Comparison of ENCODE assay signal across 8 cellular contexts in the genomic region with DNA sequence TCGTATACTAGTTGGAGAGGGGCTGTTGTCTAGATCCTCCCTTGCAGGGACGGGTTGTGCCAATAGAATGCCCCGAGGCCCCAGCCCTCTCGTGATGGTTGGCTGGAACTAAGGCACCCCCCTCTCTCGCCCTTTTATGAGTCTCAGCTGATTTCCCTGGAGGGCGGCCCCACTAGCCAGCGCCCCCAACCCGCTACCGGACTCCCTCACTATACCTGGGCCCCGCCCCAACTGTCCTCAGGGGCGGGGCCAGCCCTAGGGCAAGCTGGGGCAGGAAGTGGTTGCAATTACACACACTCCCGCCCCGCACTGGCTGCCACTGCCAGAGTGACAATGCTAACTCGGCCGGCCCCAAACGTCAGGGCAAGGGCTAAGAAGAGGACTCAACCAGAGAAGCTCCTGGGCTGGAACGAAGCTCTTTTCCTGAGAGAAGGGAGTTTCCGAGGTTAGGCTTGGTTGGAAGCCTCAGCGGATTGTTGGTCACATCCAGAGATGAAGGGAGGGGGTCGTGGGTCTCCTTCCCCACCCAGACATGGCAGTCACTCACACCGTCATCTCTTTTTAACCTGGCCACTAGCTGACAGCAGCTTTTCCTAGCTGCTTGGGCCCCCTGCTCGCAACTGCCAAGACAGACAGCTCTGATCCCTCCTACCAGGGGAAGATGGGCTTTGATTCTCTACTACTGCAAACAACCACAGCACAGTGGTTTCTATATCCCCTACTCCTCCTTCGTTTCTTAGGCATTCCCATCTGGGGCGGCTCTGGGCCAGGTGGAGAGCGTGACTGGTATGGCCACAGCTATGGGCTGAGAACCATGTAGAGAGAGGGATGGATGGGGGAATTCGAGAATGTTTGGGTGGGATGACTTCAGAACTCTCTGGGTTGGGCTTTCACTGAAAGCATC. TPM values are rescaled to one million over a fixed set of nuclear protein-coding genes. Genes with fewer than 3 reads are reported as not detected.
A peak's percentile ranks its signal among the peaks of the same experiment; 100 is the strongest.
DNase-seq lines count a peak whose midpoint lies in the region; ATAC-seq, FAIRE-seq and TF ChIP-seq lines count a peak whose summit lies in the region.

No MANE protein-coding gene starts in this region.

- no peaks in the 10 kb centered on the region for H4K20me1 ChIP-seq in keratinocyte (ENCODE audit: control insufficient read depth, extremely low read depth, insufficient read depth, low read length)

- peak overlapping the region; percentile 19 for H3K4me3 ChIP-seq in GM06990 (replicated peaks; ENCODE audit: low read depth, low read length)
- H3K4me3 ChIP-seq in keratinocyte (ENCODE audit: control insufficient read depth in 2 of 3, extremely low read depth in 1 of 3, insufficient read depth in 2 of 3, low read depth in 1 of 3, low read length in 3 of 3) = no peak overlapping the region

- no peaks in the 10 kb centered on the region for H3K79me2 ChIP-seq in keratinocyte (ENCODE audit: control insufficient read depth, insufficient read depth, low read length)

- FAIRE-seq in keratinocyte (lab: Jason Lieb, UNC) = no peak

- dilution Hi-C loops in keratinocyte (cut with MboI; ENCODE audit: extremely low pct_ligation_motif_present, low sequenced_read_pairs) = no loop called here

- no peak overlapping the region for H2AFZ ChIP-seq in keratinocyte (ENCODE audit: control insufficient read depth, low read length)

- peak overlapping the region; percentile 44 for H3K4me2 ChIP-seq in keratinocyte (ENCODE audit: control insufficient read depth, extremely low read depth, insufficient read depth, low read depth, low read length)

- no peaks in the 10 kb centered on the region for H3K9me1 ChIP-seq in keratinocyte (ENCODE audit: control insufficient read depth, extremely low read depth, insufficient read depth, low read length)

- H3K27me3 ChIP-seq in GM06990 (replicated peaks; ENCODE audit: control insufficient read depth, insufficient read depth, low read length) (no peaks in the 10 kb centered on the region), keratinocyte (ENCODE audit: control insufficient read depth, extremely low read depth, insufficient read depth, low read length) (peaks cover under 1% of the 10 kb centered on the region)

- no peak overlapping the region for H3K9ac ChIP-seq in keratinocyte (ENCODE audit: control insufficient read depth, extremely low read depth, insufficient read depth, low read length)

- H3K9me3 ChIP-seq in keratinocyte (ENCODE audit: control insufficient read depth, low read depth, low read length) = no peaks in the 10 kb centered on the region

- H3K36me3 ChIP-seq in GM06990 (ENCODE audit: control insufficient read depth, insufficient read depth, low read length) (no peaks in the 10 kb centered on the region), keratinocyte (ENCODE audit: control insufficient read depth in 2 of 2, extremely low read depth in 1 of 2, insufficient read depth in 2 of 2, low read length in 2 of 2) (no peaks in the 10 kb centered on the region)

- no peak for TF ChIP-seq CTCF in GM06990 (IDR thresholded peaks at IDR 0.05; ENCODE audit: insufficient read depth, low read length, poor library complexity, severe bottlenecking)
- no peak for TF ChIP-seq CTCF in keratinocyte (optimal IDR thresholded peaks at IDR 0.05 in 1 of 3, IDR thresholded peaks at IDR 0.05 in 1 of 3, conservative IDR thresholded peaks at IDR 0.05 in 1 of 3; ENCODE audit: extremely low read depth in 1 of 3, insufficient read depth in 2 of 3, low read length in 3 of 3)

- peaks cover 20% of the 10 kb centered on the region for H3K4me1 ChIP-seq in keratinocyte (ENCODE audit: control insufficient read depth, extremely low read depth, insufficient read depth, low read length)

- no peak overlapping the region for H3K27ac ChIP-seq in keratinocyte (ENCODE audit: control insufficient read depth, insufficient read depth, low read length)

- ATAC-seq in GM21515 (IDR thresholded peaks at IDR 0.05; ENCODE audit: unreplicated experiment) = peak; percentile 92

- peak; percentile 81 for DNase-seq in GM06990 (ENCODE audit: extremely low read depth, insufficient read length)
- DNase-seq in HT-29 (ENCODE audit: low spot score) = peak; percentile 77
- peak; percentile 90 for DNase-seq in RPMI8226
- DNase-seq in activated naive CD4-positive, alpha-beta T cell (lab: John Stamatoyannopoulos, UW) = peak; percentile 10 to 53 (median 21)
- peak; percentile 11 for DNase-seq in keratinocyte (ENCODE audit: low read depth, low spot score)
- DNase-seq in stimulated activated CD8-positive, alpha-beta memory T cell treated with anti-CD3 and anti-CD28 coated beads, Interleukin-12 subunit alpha, Interleukin-12 subunit beta, amount 100 ng/mL, for 1 hour (ENCODE audit: low read depth) = peak; percentile 30
- no peak for DNase-seq in occipital lobe (lab: John Stamatoyannopoulos, UW)

RNA-seq across cellular contexts. Expression of a gene that starts 21.0 kb away (rescaled TPM):
- total RNA-seq in HT-29 (2014; rRNA removed; shearing (Covaris generic)) = 1.6 and 1.7 TPM in 2 replicates
- 0.41 to 1.2 TPM (median 0.54 TPM) in 3 replicates for polyA plus RNA-seq in keratinocyte
- 2.3 TPM for polyA plus RNA-seq in keratinocyte (2011; ENCODE audit: low read depth)
- 0.69 and 1.2 TPM in 2 replicates for polyA plus RNA-seq in keratinocyte (2011; cell fraction: cytosol; rRNA removed)
- 5.5 and 7.2 TPM in 2 replicates for polyA plus RNA-seq in keratinocyte (2011; cell fraction: nucleus; rRNA removed)
- 2.5 and 3.5 TPM in 2 replicates for polyA plus RNA-seq in keratinocyte (2012; ENCODE audit: low replicate concordance)
- 1.7 to 8.2 TPM (median 1.9 TPM) in 3 replicates for polyA minus RNA-seq in keratinocyte
- polyA minus RNA-seq in keratinocyte (2011; cell fraction: cytosol; rRNA and poly(A)+ RNA removed) = 2.5 TPM
- 3.8 and 7.0 TPM in 2 replicates for polyA minus RNA-seq in keratinocyte (2011; cell fraction: nucleus; rRNA and poly(A)+ RNA removed)
- total RNA-seq in occipital lobe = 3.7 TPM

RNA-seq across cellular contexts. Expression of a gene that starts 55.5 kb away (rescaled TPM):
- total RNA-seq in HT-29 (2014; rRNA removed; shearing (Covaris generic)) = 19.0 and 19.5 TPM in 2 replicates
- polyA plus RNA-seq in keratinocyte = 18.3 to 30.6 TPM (median 29.1 TPM) in 3 replicates
- 21.8 TPM for polyA plus RNA-seq in keratinocyte (2011; ENCODE audit: low read depth)
- polyA plus RNA-seq in keratinocyte (2011; cell fraction: cytosol; rRNA removed) = 22.4 and 24.8 TPM in 2 replicates
- 23.7 and 32.5 TPM in 2 replicates for polyA plus RNA-seq in keratinocyte (2011; cell fraction: nucleus; rRNA removed)
- 11.9 and 28.0 TPM in 2 replicates for polyA plus RNA-seq in keratinocyte (2012; ENCODE audit: low replicate concordance)
- polyA minus RNA-seq in keratinocyte = 4.4 to 16.2 TPM (median 7.5 TPM) in 3 replicates
- polyA minus RNA-seq in keratinocyte (2011; cell fraction: cytosol; rRNA and poly(A)+ RNA removed) = 13.2 TPM
- polyA minus RNA-seq in keratinocyte (2011; cell fraction: nucleus; rRNA and poly(A)+ RNA removed) = 6.6 and 13.0 TPM in 2 replicates
- total RNA-seq in occipital lobe = 11.7 TPM
